ENCODE assay signal across 24 cellular contexts in the genomic region with DNA sequence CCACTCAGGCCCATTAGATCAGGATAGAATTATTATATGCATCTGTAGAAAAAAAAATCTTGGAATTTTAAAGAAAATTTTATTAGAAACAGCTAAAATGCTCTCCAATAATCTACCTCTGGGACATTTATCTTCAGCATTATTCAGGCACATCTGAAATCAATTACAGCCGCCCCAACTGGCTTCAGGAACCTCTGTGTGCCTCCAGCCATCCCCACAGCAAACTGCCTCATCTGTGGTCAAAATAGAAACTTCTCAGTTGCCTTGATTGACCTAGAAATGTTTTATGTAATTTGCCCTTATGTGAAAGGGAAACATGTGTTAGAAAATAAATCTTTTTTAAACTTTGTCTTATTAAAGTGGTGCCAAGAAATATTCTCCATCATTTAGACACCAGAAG.
DNase-seq lines count a peak whose midpoint lies in the region; FAIRE-seq and TF ChIP-seq lines count a peak whose summit lies in the region.
"Had no signal": no experiment of that assay in that cellular context is flagged by ENCODE, and none has a peak within 500 bp of the region (broad histone marks: within the 10 kb centered on the region; RNA-seq: fewer than 3 reads in every experiment).

No MANE protein-coding gene starts in this region.

- in situ Hi-C loops in astrocyte of the cerebellum (cut with HindIII; ENCODE audit: low sequenced_read_pairs) = no loop called here

- H3K4me3 ChIP-seq in HFF-Myc (replicated peaks; ENCODE audit: low read depth, low read length) = no peak overlapping the region
- no peak overlapping the region for H3K4me3 ChIP-seq in astrocyte of the cerebellum (ENCODE audit: low read depth, low read length)
- no peak overlapping the region for H3K4me3 ChIP-seq in fibroblast of villous mesenchyme (ENCODE audit: low read depth, low read length)
- H3K4me3 ChIP-seq: A549, adrenal gland, coronary artery, GM23338, heart left ventricle, skin epidermis, upper lobe of right lung had no signal

- no peak for FAIRE-seq in HTR-8/SVneo (lab: Jason Lieb, UNC)
- FAIRE-seq: A549 had no signal

- no peak for TF ChIP-seq CTCF in AG09319 (IDR thresholded peaks at IDR 0.05; ENCODE audit: low read depth, low read length)
- no peak for TF ChIP-seq CTCF in HFF-Myc (IDR thresholded peaks at IDR 0.05; ENCODE audit: low read depth, low read length, missing control alignments)
- TF ChIP-seq CTCF in astrocyte of the cerebellum (IDR thresholded peaks at IDR 0.05; ENCODE audit: low read depth, low read length, missing control alignments) = no peak
- no peak for TF ChIP-seq CTCF in fibroblast of villous mesenchyme (IDR thresholded peaks at IDR 0.05; ENCODE audit: insufficient read depth, low read depth, low read length)

- peak; percentile 72 for DNase-seq in AG09319 (ENCODE audit: extremely low read depth, low read depth)
- DNase-seq in HFF-Myc (ENCODE audit: extremely low read depth, low read depth) = peak; percentile 53
- peak; percentile 53 for DNase-seq in astrocyte of the cerebellum (ENCODE audit: low read depth)
- DNase-seq in fibroblast of villous mesenchyme (ENCODE audit: low read depth) = peak; percentile 70
- DNase-seq in cortex of kidney (lab: John Stamatoyannopoulos, UW) = no peak
- DNase-seq in SW 1271 (lab: John Stamatoyannopoulos, UW) = no peak
- no peak for DNase-seq in HTR-8/SVneo (ENCODE audit: insufficient read length, low spot score)
- DNase-seq in SIG-M5 treated with dmso at 0.1 percent for 504 hours (lab: John Stamatoyannopoulos, UW; ENCODE audit: unreplicated experiment) = no peak
- DNase-seq: activated CD8-positive, alpha-beta T cell treated with anti-CD3 and anti-CD28 coated beads, Interleukin-2, amount 10 ng/mL, durations not matched to agents 7 days and 5 days; activated gamma-delta T cell; adrenal gland; endodermal cell; heart left ventricle; NCI-H2081; NCI-H446; nucleus accumbens; stimulated activated CD4-positive, alpha-beta T cell treated with anti-CD3 and anti-CD28 coated beads, Interleukin-1b, Interleukin-23, amount 100 ng/mL, for 48 hours; substantia nigra; T-helper 1 cell; upper lobe of right lung had no signal

Comparison
In these comparisons a context has a peak if more than half of its experiments do, and no peak if none do; other contexts are left out.
1. DNase-seq: peak in AG09319 (single experiment), HFF-Myc (single experiment), astrocyte of the cerebellum (single experiment) and fibroblast of villous mesenchyme (single experiment); none in cortex of kidney (single experiment), SW 1271 (0 of 2), HTR-8/SVneo (single experiment) and SIG-M5 treated with dmso at 0.1 percent for 504 hours (single experiment).